In the genomic region with DNA sequence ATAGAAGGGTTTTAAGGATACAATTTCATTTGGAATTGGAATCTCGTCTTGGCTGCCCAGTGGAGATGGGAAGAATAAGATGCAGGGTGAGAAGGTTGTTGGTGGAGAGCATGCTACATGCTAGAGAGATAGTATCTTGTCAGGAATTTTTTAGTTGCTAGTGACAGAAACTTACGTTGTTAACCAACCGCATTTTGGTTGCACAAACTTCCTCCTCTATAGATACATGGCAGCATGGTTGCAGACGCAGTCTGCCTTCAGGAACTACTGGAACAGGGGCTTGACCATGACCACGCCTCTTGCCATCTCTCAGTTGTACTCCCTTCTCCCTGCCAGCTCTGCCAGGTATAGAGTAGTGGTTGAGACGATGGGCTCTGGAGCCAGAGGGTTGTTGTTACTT, we compare ENCODE assay signal across 14 cellular contexts.
"Had no signal": no experiment of that assay in that cellular context is flagged by ENCODE, and none has a peak within 500 bp of the region (broad histone marks: within the 10 kb centered on the region; RNA-seq: fewer than 3 reads in every experiment).

No MANE protein-coding gene starts in this region.

- ATAC-seq: effector memory CD8-positive, alpha-beta T cell; left ventricle myocardium superior; lower lobe of right lung; naive thymus-derived CD8-positive, alpha-beta T cell; sciatic nerve; stimulated activated naive CD8-positive, alpha-beta T cell treated with anti-CD3 and anti-CD28 coated beads, Interleukin-15, amount 100 ng/mL, for 72 hours had no signal

- DNase-seq: effector memory CD8-positive, alpha-beta T cell; left ventricle myocardium superior; lower lobe of right lung; naive thymus-derived CD8-positive, alpha-beta T cell; nephron progenitor cell; nucleus accumbens; stimulated activated CD4-positive, alpha-beta T cell treated with anti-CD3 and anti-CD28 coated beads, Interleukin-12 subunit alpha, Interleukin-12 subunit beta, amount 100 ng/mL, for 4 hours; stimulated activated CD4-positive, alpha-beta T cell treated with anti-CD3 and anti-CD28 coated beads, Interleukin-1b, Interleukin-23, amount 100 ng/mL, for 48 hours; stimulated activated CD4-positive, alpha-beta T cell treated with anti-CD3 and anti-CD28 coated beads, Interleukin-4, amount 100 ng/mL, for 1 hour; stimulated activated CD8-positive, alpha-beta memory T cell treated with anti-CD3 and anti-CD28 coated beads, Interleukin-4, amount 100 ng/mL, for 48 hours; stimulated activated naive CD4-positive, alpha-beta T cell; stimulated activated naive CD8-positive, alpha-beta T cell treated with anti-CD3 and anti-CD28 coated beads, Interleukin-15, amount 100 ng/mL, for 72 hours; transverse colon had no signal
